8 cellular contexts compared by ENCODE assay signal in the genomic region with DNA sequence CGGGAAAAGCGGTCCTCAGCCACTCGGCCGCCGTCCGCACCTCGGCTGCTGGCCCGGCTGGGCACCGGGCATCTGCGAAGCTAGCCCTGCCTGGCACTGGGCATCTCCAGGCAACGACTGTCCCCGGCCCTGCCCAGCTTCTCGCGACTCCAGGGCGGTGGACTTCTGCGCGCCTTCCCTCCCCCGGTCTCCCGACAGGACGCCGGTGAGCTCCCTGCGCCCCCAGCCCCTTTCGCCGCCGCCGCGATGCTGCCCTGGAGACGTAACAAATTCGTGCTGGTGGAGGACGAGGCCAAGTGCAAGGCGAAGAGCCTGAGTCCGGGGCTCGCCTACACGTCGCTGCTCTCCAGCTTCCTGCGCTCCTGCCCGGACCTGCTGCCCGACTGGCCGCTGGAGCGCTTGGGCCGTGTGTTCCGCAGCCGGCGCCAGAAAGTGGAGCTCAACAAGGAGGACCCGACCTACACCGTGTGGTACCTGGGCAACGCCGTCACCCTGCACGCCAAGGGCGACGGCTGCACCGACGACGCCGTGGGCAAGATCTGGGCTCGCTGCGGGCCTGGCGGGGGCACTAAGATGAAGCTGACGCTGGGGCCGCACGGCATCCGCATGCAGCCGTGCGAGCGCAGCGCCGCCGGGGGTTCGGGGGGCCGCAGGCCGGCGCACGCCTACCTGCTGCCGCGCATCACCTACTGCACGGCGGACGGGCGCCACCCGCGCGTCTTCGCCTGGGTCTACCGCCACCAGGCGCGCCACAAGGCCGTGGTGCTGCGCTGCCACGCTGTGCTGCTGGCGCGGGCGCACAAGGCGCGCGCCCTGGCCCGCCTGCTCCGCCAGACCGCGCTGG. TPM values are rescaled to one million over a fixed set of nuclear protein-coding genes. Genes with fewer than 3 reads are reported as not detected.
DNase-seq lines count a peak whose midpoint lies in the region; ATAC-seq, FAIRE-seq and TF ChIP-seq lines count a peak whose summit lies in the region.

No MANE protein-coding gene starts in this region.

- peak overlapping the region; percentile 87 for H3K9ac ChIP-seq in HepG2 (ENCODE audit: insufficient read depth, low read depth, low read length)

- H3K4me3 ChIP-seq in dorsolateral prefrontal cortex: peak overlapping the region in 58 of 59 donors; percentile 24 to 68 (median 55)
- peak overlapping the region; percentile 57 to 81 (median 75); a peak in 5 of 6 replicates for H3K4me3 ChIP-seq in HepG2 (replicated peaks in 1 of 3; ENCODE audit: insufficient read depth in 1 of 3, low read depth in 2 of 3, low read length in 3 of 3)
- H3K4me3 ChIP-seq in vagina: peak overlapping the region; percentile 34 to 35
- no peak overlapping the region for H3K4me3 ChIP-seq in lower leg skin (ENCODE audit: low read depth, poor library complexity, severe bottlenecking)

- H3K4me1 ChIP-seq in HepG2 (ENCODE audit: insufficient read depth, low read length): peaks cover 34% of the 10 kb centered on the region
- peaks cover 14% of the 10 kb centered on the region for H3K4me1 ChIP-seq in vagina

- no peak for FAIRE-seq in HepG2 (lab: Jason Lieb, UNC)

- BruUV-seq in HepG2 (replicated peaks; lab: Mats Ljungman, UMichigan): no TSS peak

- no peak for TF ChIP-seq CTCF in dorsolateral prefrontal cortex (IDR thresholded peaks at IDR 0.05 in 54 of 56, conservative IDR thresholded peaks at IDR 0.05 in 2 of 56; ENCODE audit: low read depth in 1 of 56, partially characterized antibody in 56 of 56)
- TF ChIP-seq CTCF in HepG2 (CRISPR knock-in tag; IDR thresholded peaks at IDR 0.05): 0 out of 2 replicates have a peak, but pooled peaks have one; percentile 1
- no peak for TF ChIP-seq CTCF in vagina (IDR thresholded peaks at IDR 0.05)
- no peak for TF ChIP-seq CTCF in lower leg skin (IDR thresholded peaks at IDR 0.05)

- H3K4me2 ChIP-seq in HepG2 (ENCODE audit: low read depth, low read length): peak overlapping the region; percentile 89

- H3K36me3 ChIP-seq in HepG2 (replicated peaks in 1 of 2; ENCODE audit: control insufficient read depth in 1 of 2, insufficient read depth in 2 of 2, low read length in 2 of 2) (no peaks in the 10 kb centered on the region), vagina (no peaks in the 10 kb centered on the region)

- 70% methylated on average over 33 of the region's 99 CpGs for WGBS in HepG2 (ENCODE audit: low lambda C conversion rate)
- 1 to 2% methylated on average over 10 to 40 of the region's 99 CpGs for WGBS in lower leg skin, 2 donors

- H4K20me1 ChIP-seq in HepG2 (ENCODE audit: insufficient read depth, low read length): no peaks in the 10 kb centered on the region; the same call in 1 of the 2 replicates

- H3K9me3 ChIP-seq in HepG2 (ENCODE audit: low read length) (no peaks in the 10 kb centered on the region), vagina (no peaks in the 10 kb centered on the region)

- intact Hi-C loops in Right ventricle myocardium inferior (cut with DNase I) (no loop called here), cardiac septum (cut with DNase I) (no loop called here), dorsolateral prefrontal cortex (cut with DNase I) (no loop called here), HepG2 (cut with micrococcal nuclease; ENCODE audit: unreplicated experiment) (loop anchor here (2.0 kb wide), 1 partner anchor 30 kb away; no protein-coding TSS in a partner anchor), vagina (cut with DNase I) (no loop called here), lower leg skin (cut with DNase I; ENCODE audit: low total_unique reads) (no loop called here)

- TF ChIP-seq EP300 in HepG2 (IDR thresholded peaks at IDR 0.05; ENCODE audit: low read depth in 2 of 2, low read length in 2 of 2) (no peak), HepG2 (CRISPR knock-in tag; IDR thresholded peaks at IDR 0.05; ENCODE audit: borderline replicate concordance) (no peak)

- peak overlapping the region in 41 of 59 donors; percentile 10 to 85 (median 71) for H3K27ac ChIP-seq in dorsolateral prefrontal cortex
- peak overlapping the region; percentile 95 for H3K27ac ChIP-seq in HepG2 (ENCODE audit: extremely low read length, insufficient read depth, low read length)
- H3K27ac ChIP-seq in vagina: no peak overlapping the region

- H3K27me3 ChIP-seq in dorsolateral prefrontal cortex: peaks cover 0 to 40% (median 12%) of the 10 kb centered on the region in 45 donors
- no peaks in the 10 kb centered on the region for H3K27me3 ChIP-seq in HepG2 (ENCODE audit: control insufficient read depth in 1 of 2, insufficient read depth in 2 of 2, low read length in 2 of 2)
- H3K27me3 ChIP-seq in vagina: peaks cover 7% of the 10 kb centered on the region

- POLR2A ChIA-PET in HepG2 (lab: Yijun Ruan, JAX): interaction anchor here (0.6 to 2.6 kb wide), 16 partner anchors 10 to 627 kb away, joined by 3 to 45 read pairs (median 6); a partner anchor contains a TSS

- no peak overlapping the region for H2AFZ ChIP-seq in HepG2 (ENCODE audit: low read length)

- DNase-seq in Right ventricle myocardium inferior (ENCODE audit: missing footprints) (no peak), cardiac septum (ENCODE audit: low spot score) (no peak), dorsolateral prefrontal cortex (peak in 1 of 10 donors; percentile 23), HepG2 (ENCODE audit: low spot score) (no peak), vagina (ENCODE audit: extremely low spot score in 2 of 2) (no peak), lower leg skin (ENCODE audit: low spot score in 2 of 2) (no peak), NCI-H1436 treated with DMSO at 0.1 percent for 48 hours (lab: John Stamatoyannopoulos, UW) (no peak)

- peak; percentile 8 for ATAC-seq in Right ventricle myocardium inferior
- peak; percentile 45 for ATAC-seq in HepG2
- ATAC-seq in HG03378 (IDR thresholded peaks at IDR 0.05; ENCODE audit: unreplicated experiment): no peak

- TF ChIP-seq POLR2A in HepG2 (IDR thresholded peaks at IDR 0.05; ENCODE audit: insufficient read depth in 1 of 2, low read depth in 2 of 2, low read length in 2 of 2): no peak
- TF ChIP-seq POLR2A in vagina (IDR thresholded peaks at IDR 0.05): no peak
- TF ChIP-seq POLR2A in lower leg skin (IDR thresholded peaks at IDR 0.05): no peak

- no peaks in the 10 kb centered on the region for H3K79me2 ChIP-seq in HepG2 (ENCODE audit: insufficient read depth, low read length)

- CTCF ChIA-PET in HepG2 (lab: Yijun Ruan, JAX; ENCODE audit: low intra/inter-chr PET ratio, low total read pairs): no interaction called here

- in situ Hi-C loops in HepG2 (cut with HindIII; ENCODE audit: extremely low pct_ligation_motif_present, low pct_unique_long_range_greater_than_20kb): no loop called here

- no peak for TF ChIP-seq RAD21 in HepG2 (CRISPR knock-in tag; IDR thresholded peaks at IDR 0.05)

RNA-seq across cellular contexts. Expression of a gene that starts 0.6 kb away (rescaled TPM):
- 4.5 TPM for total RNA-seq in Right ventricle myocardium inferior
- 3.9 TPM for total RNA-seq in cardiac septum
- total RNA-seq in dorsolateral prefrontal cortex: 10 to 100 TPM in 95 of 120 experiments, 1 to 10 TPM in 25; 6.2 to 32.7 (median 12.3) TPM
- 3.2 and 3.7 TPM in 2 replicates for total RNA-seq in HepG2 (2016; rRNA removed; fragmentation: Illumina TruSeq; extraction: Trizol)
- total RNA-seq in HepG2 (2016; cell fraction: cytosol; rRNA removed; fragmentation: Illumina TruSeq; extraction: Trizol; ENCODE audit: low read depth): 1.1 TPM in 2 replicates
- 2.7 and 3.7 TPM in 2 replicates for total RNA-seq in HepG2 (2016; cell fraction: insoluble cytoplasmic fraction; rRNA removed; fragmentation: Illumina TruSeq; extraction: Trizol)
- total RNA-seq in HepG2 (2016; cell fraction: membrane; rRNA removed; fragmentation: Illumina TruSeq; extraction: Trizol): 2.0 and 2.1 TPM in 2 replicates
- 2.1 and 2.2 TPM in 2 replicates for total RNA-seq in HepG2 (2016; cell fraction: nucleus; rRNA removed; fragmentation: Illumina TruSeq; extraction: Trizol)
- polyA plus RNA-seq in HepG2 (2011; rRNA removed): 0.63 and 0.80 TPM in 2 replicates
- polyA plus RNA-seq in HepG2 (2011; cell fraction: cytosol; rRNA removed): 0.45 and 0.85 TPM in 2 replicates
- polyA plus RNA-seq in HepG2 (2011; cell fraction: nucleus; rRNA removed): 2.0 and 2.2 TPM in 2 replicates
- polyA plus RNA-seq in HepG2 (2012): 1.4 and 1.7 TPM in 2 replicates
- 0.42 and 0.66 TPM in 2 replicates for polyA plus RNA-seq in HepG2 (2016; cell fraction: cytosol; fragmentation: Illumina TruSeq; extraction: Trizol; ENCODE audit: low read depth)
- 4.4 and 6.4 TPM in 2 replicates for polyA plus RNA-seq in HepG2 (2016; cell fraction: insoluble cytoplasmic fraction; fragmentation: Illumina TruSeq; extraction: Trizol; ENCODE audit: low read depth)
- polyA plus RNA-seq in HepG2 (2016; cell fraction: membrane; fragmentation: Illumina TruSeq; extraction: Trizol; ENCODE audit: low read depth): 1.0 and 1.4 TPM in 2 replicates
- 4.9 and 5.8 TPM in 2 replicates for polyA plus RNA-seq in HepG2 (2016; cell fraction: nucleus; fragmentation: Illumina TruSeq; extraction: Trizol; ENCODE audit: insufficient read depth, low read depth)
- 2.0 TPM in 1 of 2 replicates, not detected in the other for polyA minus RNA-seq in HepG2 (2011; rRNA and poly(A)+ RNA removed; ENCODE audit: low replicate concordance)
- 1.8 and 2.3 TPM in 2 replicates for polyA minus RNA-seq in HepG2 (2011; cell fraction: cytosol; rRNA and poly(A)+ RNA removed)
- polyA minus RNA-seq in HepG2 (2011; cell fraction: nucleus; rRNA and poly(A)+ RNA removed): 1.4 and 2.2 TPM in 2 replicates
- total RNA-seq in vagina: not detected
- total RNA-seq in lower leg skin: under 1 TPM in 2 of 4 donors, not detected in 2; 0.15 to 0.62 TPM

RNA-seq across cellular contexts. Expression of a gene that starts 35.9 kb away (rescaled TPM):
- total RNA-seq in Right ventricle myocardium inferior: 3.2 TPM
- total RNA-seq in cardiac septum: 4.0 TPM
- 10 to 100 TPM in 1 of 120 experiments, 1 to 10 TPM in 102, under 1 TPM in 12, not detected in 5; 0.49 to 10.9 (median 2.5) TPM for total RNA-seq in dorsolateral prefrontal cortex
- 0.66 and 0.72 TPM in 2 replicates for total RNA-seq in HepG2 (2016; rRNA removed; fragmentation: Illumina TruSeq; extraction: Trizol)
- 0.40 and 0.62 TPM in 2 replicates for total RNA-seq in HepG2 (2016; cell fraction: cytosol; rRNA removed; fragmentation: Illumina TruSeq; extraction: Trizol; ENCODE audit: low read depth)
- total RNA-seq in HepG2 (2016; cell fraction: insoluble cytoplasmic fraction; rRNA removed; fragmentation: Illumina TruSeq; extraction: Trizol): 0.26 and 0.98 TPM in 2 replicates
- total RNA-seq in HepG2 (2016; cell fraction: membrane; rRNA removed; fragmentation: Illumina TruSeq; extraction: Trizol): 0.71 and 1.00 TPM in 2 replicates
- total RNA-seq in HepG2 (2016; cell fraction: nucleus; rRNA removed; fragmentation: Illumina TruSeq; extraction: Trizol): not detected in 2 replicates
- polyA plus RNA-seq in HepG2 (2011; rRNA removed): 2.1 and 5.2 TPM in 2 replicates
- polyA plus RNA-seq in HepG2 (2011; cell fraction: cytosol; rRNA removed): 5.2 and 6.4 TPM in 2 replicates
- polyA plus RNA-seq in HepG2 (2011; cell fraction: nucleus; rRNA removed): 1.3 and 1.6 TPM in 2 replicates
- polyA plus RNA-seq in HepG2 (2012): 4.3 and 8.5 TPM in 2 replicates
- 2.2 and 2.3 TPM in 2 replicates for polyA plus RNA-seq in HepG2 (2016; cell fraction: cytosol; fragmentation: Illumina TruSeq; extraction: Trizol; ENCODE audit: low read depth)
- polyA plus RNA-seq in HepG2 (2016; cell fraction: insoluble cytoplasmic fraction; fragmentation: Illumina TruSeq; extraction: Trizol; ENCODE audit: low read depth): 1.2 and 1.3 TPM in 2 replicates
- 2.1 TPM in 2 replicates for polyA plus RNA-seq in HepG2 (2016; cell fraction: membrane; fragmentation: Illumina TruSeq; extraction: Trizol; ENCODE audit: low read depth)
- 0.87 and 0.89 TPM in 2 replicates for polyA plus RNA-seq in HepG2 (2016; cell fraction: nucleus; fragmentation: Illumina TruSeq; extraction: Trizol; ENCODE audit: insufficient read depth, low read depth)
- polyA minus RNA-seq in HepG2 (2011; rRNA and poly(A)+ RNA removed; ENCODE audit: low replicate concordance): 2.3 and 70.1 TPM in 2 replicates
- 1.9 and 6.0 TPM in 2 replicates for polyA minus RNA-seq in HepG2 (2011; cell fraction: cytosol; rRNA and poly(A)+ RNA removed)
- 0.64 TPM in 1 of 2 replicates, not detected in the other for polyA minus RNA-seq in HepG2 (2011; cell fraction: nucleus; rRNA and poly(A)+ RNA removed)
- total RNA-seq in vagina: 16.0 TPM
- total RNA-seq in lower leg skin: 10 to 100 TPM in 3 of 4 donors, 1 to 10 TPM in 1; 5.3 to 24.1 (median 18.5) TPM

RNA-seq across cellular contexts. Expression of a gene that starts 45.0 kb away (rescaled TPM):
- total RNA-seq in Right ventricle myocardium inferior: 44.6 TPM
- 35.1 TPM for total RNA-seq in cardiac septum
- 10 to 100 TPM; 16.4 to 29.4 (median 23.6) TPM for total RNA-seq in dorsolateral prefrontal cortex
- total RNA-seq in HepG2 (2016; rRNA removed; fragmentation: Illumina TruSeq; extraction: Trizol): 13.5 and 26.5 TPM in 2 replicates
- total RNA-seq in HepG2 (2016; cell fraction: cytosol; rRNA removed; fragmentation: Illumina TruSeq; extraction: Trizol; ENCODE audit: low read depth): 3.2 TPM in 2 replicates
- 14.3 and 26.3 TPM in 2 replicates for total RNA-seq in HepG2 (2016; cell fraction: insoluble cytoplasmic fraction; rRNA removed; fragmentation: Illumina TruSeq; extraction: Trizol)
- total RNA-seq in HepG2 (2016; cell fraction: membrane; rRNA removed; fragmentation: Illumina TruSeq; extraction: Trizol): 8.5 and 8.6 TPM in 2 replicates
- total RNA-seq in HepG2 (2016; cell fraction: nucleus; rRNA removed; fragmentation: Illumina TruSeq; extraction: Trizol): 23.1 and 27.3 TPM in 2 replicates
- 21.5 and 27.5 TPM in 2 replicates for polyA plus RNA-seq in HepG2 (2011; rRNA removed)
- 23.9 and 24.3 TPM in 2 replicates for polyA plus RNA-seq in HepG2 (2011; cell fraction: cytosol; rRNA removed)
- 10.0 and 11.8 TPM in 2 replicates for polyA plus RNA-seq in HepG2 (2011; cell fraction: nucleus; rRNA removed)
- polyA plus RNA-seq in HepG2 (2012): 14.9 and 20.0 TPM in 2 replicates
- 2.4 and 2.6 TPM in 2 replicates for polyA plus RNA-seq in HepG2 (2016; cell fraction: cytosol; fragmentation: Illumina TruSeq; extraction: Trizol; ENCODE audit: low read depth)
- polyA plus RNA-seq in HepG2 (2016; cell fraction: insoluble cytoplasmic fraction; fragmentation: Illumina TruSeq; extraction: Trizol; ENCODE audit: low read depth): 11.3 and 11.9 TPM in 2 replicates
- 4.4 and 5.3 TPM in 2 replicates for polyA plus RNA-seq in HepG2 (2016; cell fraction: membrane; fragmentation: Illumina TruSeq; extraction: Trizol; ENCODE audit: low read depth)
- 30.1 and 33.2 TPM in 2 replicates for polyA plus RNA-seq in HepG2 (2016; cell fraction: nucleus; fragmentation: Illumina TruSeq; extraction: Trizol; ENCODE audit: insufficient read depth, low read depth)
- 40.2 and 48.7 TPM in 2 replicates for polyA minus RNA-seq in HepG2 (2011; rRNA and poly(A)+ RNA removed; ENCODE audit: low replicate concordance)
- polyA minus RNA-seq in HepG2 (2011; cell fraction: cytosol; rRNA and poly(A)+ RNA removed): 14.6 and 15.2 TPM in 2 replicates
- polyA minus RNA-seq in HepG2 (2011; cell fraction: nucleus; rRNA and poly(A)+ RNA removed): 14.5 TPM in 2 replicates
- 19.9 TPM for total RNA-seq in vagina
- 10 to 100 TPM; 32.7 to 46.2 (median 37.4) TPM for total RNA-seq in lower leg skin
